In the genomic region with DNA sequence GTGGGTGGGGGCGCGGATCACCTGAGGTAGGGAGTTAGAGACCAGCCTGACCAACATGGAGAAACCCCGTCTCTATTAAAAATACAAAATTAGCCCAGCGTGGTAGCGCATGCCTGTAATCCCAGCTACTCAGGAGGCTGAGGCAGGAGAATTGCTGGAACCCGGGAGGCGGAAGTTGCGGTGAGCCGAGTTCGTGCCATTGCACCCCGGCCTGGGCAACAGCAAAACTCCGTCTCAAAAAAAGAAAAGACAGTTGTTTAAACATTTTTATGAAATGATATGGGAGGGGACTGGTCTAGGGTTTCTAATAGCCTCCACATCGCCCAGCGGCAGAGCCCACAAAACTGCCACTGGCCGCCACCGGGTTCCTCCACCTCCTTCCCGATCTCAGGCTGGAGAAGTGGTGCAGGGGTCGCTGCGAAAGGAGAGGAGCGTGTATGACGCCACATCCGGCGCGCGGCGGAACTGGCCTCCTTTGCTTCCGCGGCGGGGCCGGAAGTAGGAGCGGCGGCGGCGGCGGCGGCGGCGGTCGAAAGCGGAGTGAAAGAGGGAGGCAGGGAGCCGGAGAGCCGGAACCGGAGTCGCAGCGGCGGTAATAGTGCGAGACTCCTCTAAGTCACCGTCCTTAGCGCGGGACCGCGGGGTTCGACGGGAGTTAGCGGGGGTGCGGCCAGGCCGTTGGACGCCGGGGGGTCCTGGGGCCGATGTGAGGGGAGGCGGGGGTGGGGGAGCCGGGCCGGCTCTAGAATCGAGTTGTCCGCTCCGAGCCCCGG, we compare ENCODE assay signal across 7 cellular contexts. TPM values are rescaled to one million over a fixed set of nuclear protein-coding genes. Genes with fewer than 3 reads are reported as not detected.
A peak's percentile ranks its signal among the peaks of the same experiment; 100 is the strongest.
DNase-seq lines count a peak whose midpoint lies in the region; ATAC-seq and TF ChIP-seq lines count a peak whose summit lies in the region.

PPP4C (plus strand) TSS at position 492 of the 773 bp plus-strand sequence. CDS start 384 bp downstream, outside the sequence.

- H3K36me3 ChIP-seq in kidney epithelial cell (ENCODE audit: control insufficient read depth, insufficient read depth, low read length), result peaks cover 2% of the 10 kb centered on the region

- ATAC-seq in GM18517 (IDR thresholded peaks at IDR 0.05; ENCODE audit: unreplicated experiment) (peak; percentile 62), HG03139 (IDR thresholded peaks at IDR 0.05; ENCODE audit: unreplicated experiment) (peak; percentile 69)

- no peak for TF ChIP-seq CTCF in kidney epithelial cell (IDR thresholded peaks at IDR 0.05; ENCODE audit: insufficient read depth, low read length, poor library complexity, severe bottlenecking)

- DNase-seq in NCI-H510A (lab: John Stamatoyannopoulos, UW) (peak; percentile 93), cerebellar cortex (ENCODE audit: low spot score) (peak; percentile 91), kidney epithelial cell (ENCODE audit: low read depth) (peak; percentile 35)
- DNase-seq in activated CD4-positive, alpha-beta T cell treated with anti-CD3 and anti-CD28 coated beads for 1 hour, result peak; percentile 83
- DNase-seq in stimulated activated CD4-positive, alpha-beta T cell treated with anti-CD3 and anti-CD28 coated beads, Interleukin-15, amount 100 ng/mL, for 24 hours, result peak; percentile 95

- H3K27me3 ChIP-seq in kidney epithelial cell (ENCODE audit: control insufficient read depth, insufficient read depth, low read length), result no peaks in the 10 kb centered on the region

- H3K4me3 ChIP-seq in kidney epithelial cell (ENCODE audit: low read depth, low read length), result peak within 1 kb of the TSS; percentile 85

RNA-seq across cellular contexts. Expression of gene PPP4C, which starts in this region (rescaled TPM):
- total RNA-seq in kidney epithelial cell, result 126 and 139 TPM in 2 replicates

Comparison
In these comparisons a context has a peak if more than half of its experiments do, and no peak if none do; other contexts are left out.
1. Peak in every context shown above with its lines: DNase-seq, ATAC-seq and H3K4me3 ChIP-seq.
2. DNase-seq: peak in every context shown above with its lines; median percentile 95 in stimulated activated CD4-positive, alpha-beta T cell treated with anti-CD3 and anti-CD28 coated beads, Interleukin-15, amount 100 ng/mL, for 24 hours; 93 in NCI-H510A; 91 in cerebellar cortex; 83 in activated CD4-positive, alpha-beta T cell treated with anti-CD3 and anti-CD28 coated beads for 1 hour; 35 in kidney epithelial cell.